In genomic region chr1:235999259-235999925, GRCh38 we compare ENCODE assay signal across 9 cellular contexts.
DNase-seq lines count a peak whose midpoint lies in the region; ATAC-seq and TF ChIP-seq lines count a peak whose summit lies in the region.
"Had no signal": no experiment of that assay in that cellular context is flagged by ENCODE, and none has a peak within 500 bp of the region (broad histone marks: within the 10 kb centered on the region; RNA-seq: fewer than 3 reads in every experiment).

No MANE protein-coding gene starts in this region.

- CTCF ChIA-PET in CD8-positive, alpha-beta memory T cell (lab: Charles Lee), result interaction anchor here (1.5 to 4.8 kb wide), 3 partner anchors 27 to 133 kb away, joined by 3 to 39 read pairs (median 4); partner anchors contain the start of gene LYST

- H3K9me2 ChIP-seq in MM.1S (replicated peaks; ENCODE audit: insufficient read depth, low read length), result no peaks in the 10 kb centered on the region

- no peak for TF ChIP-seq CTCF in MM.1S (IDR thresholded peaks at IDR 0.05; ENCODE audit: low read length)

- peak; percentile 31 to 89 (median 69) for DNase-seq in CD8-positive, alpha-beta memory T cell
- DNase-seq in KBM-7 (peak; percentile 23), glomerular endothelial cell (ENCODE audit: extremely low read depth, low read depth, low spot score) (peak; percentile 88), MM.1S (no peak), sciatic nerve (ENCODE audit: low spot score) (no peak)
- peak; percentile 79 for DNase-seq in activated CD8-positive, alpha-beta memory T cell treated with anti-CD3 and anti-CD28 coated beads, Interleukin-2, amount 50 U/mL, for 48 hours
- peak; percentile 45 to 58 (median 52) for DNase-seq in stimulated activated CD4-positive, alpha-beta T cell treated with anti-CD3 and anti-CD28 coated beads, TNF-alpha, amount 100 ng/mL, for 4 hours (ENCODE audit: low read depth in 3 of 3)

- H3K27ac Mint-ChIP-seq in CD8-positive, alpha-beta memory T cell, result peak overlapping the region; percentile 86 to 99 (median 97)

- H3K4me3 ChIP-seq in CD8-positive, alpha-beta memory T cell (ENCODE audit: low read length), result no peak overlapping the region
- no peak overlapping the region for H3K4me3 ChIP-seq in MM.1S (ENCODE audit: low read length)
- H3K4me3 ChIP-seq: thoracic aorta had no signal

- H3K9ac ChIP-seq in MM.1S (ENCODE audit: low read length), result no peak overlapping the region

- intact Hi-C loops in sciatic nerve (cut with DNase I), result no loop called here

- H4K20me1 ChIP-seq in MM.1S (ENCODE audit: insufficient read depth, low read length), result no peaks in the 10 kb centered on the region

- no peak overlapping the region for H2AFZ ChIP-seq in MM.1S (ENCODE audit: low read length)

- peaks cover 24% of the 10 kb centered on the region for H3K4me1 ChIP-seq in CD8-positive, alpha-beta memory T cell (ENCODE audit: insufficient read depth, low read length)
- H3K4me1 ChIP-seq in MM.1S (ENCODE audit: low read length), result no peaks in the 10 kb centered on the region

- no peaks in the 10 kb centered on the region for H3K36me3 ChIP-seq in CD8-positive, alpha-beta memory T cell (ENCODE audit: insufficient read depth, low read length)
- H3K36me3 ChIP-seq in MM.1S (replicated peaks; ENCODE audit: insufficient read depth, low read length), result no peaks in the 10 kb centered on the region
- H3K36me3 ChIP-seq: thoracic aorta had no signal

- H3K4me3 Mint-ChIP-seq in CD8-positive, alpha-beta memory T cell, result peak overlapping the region; percentile 5 to 76 (median 62)

- ATAC-seq in GM21528 (IDR thresholded peaks at IDR 0.05; ENCODE audit: low FRiP score, unreplicated experiment), result peak; percentile 81
- ATAC-seq in sciatic nerve, result no peak

- H3K9me3 ChIP-seq in CD8-positive, alpha-beta memory T cell (ENCODE audit: low read length), result no peaks in the 10 kb centered on the region
- H3K9me3 ChIP-seq in MM.1S (replicated peaks; ENCODE audit: insufficient read depth, low read length), result no peaks in the 10 kb centered on the region
- H3K9me3 ChIP-seq: thoracic aorta had no signal

- H3F3A ChIP-seq in MM.1S (ENCODE audit: insufficient read depth, low read length), result no peaks in the 10 kb centered on the region

- peaks cover 30 to 64% (median 61%) of the 10 kb centered on the region in 3 donors for H3K4me1 Mint-ChIP-seq in CD8-positive, alpha-beta memory T cell

- peak overlapping the region; percentile 81 for H3K27ac ChIP-seq in CD8-positive, alpha-beta memory T cell (ENCODE audit: low read depth, low read length)
- H3K27ac ChIP-seq in MM.1S (ENCODE audit: low read length), result no peak overlapping the region
- H3K27ac ChIP-seq: thoracic aorta had no signal

- no peaks in the 10 kb centered on the region for H3K27me3 Mint-ChIP-seq in CD8-positive, alpha-beta memory T cell

- no peak overlapping the region for H3K4me2 ChIP-seq in MM.1S (ENCODE audit: low read depth, low read length)

- H3K9me3 Mint-ChIP-seq in CD8-positive, alpha-beta memory T cell, result peaks cover 0 to 2% (median 0%) of the 10 kb centered on the region in 5 donors

- no peaks in the 10 kb centered on the region for H3K27me3 ChIP-seq in CD8-positive, alpha-beta memory T cell (ENCODE audit: insufficient read depth, low read length, poor library complexity, severe bottlenecking)
- no peaks in the 10 kb centered on the region for H3K27me3 ChIP-seq in MM.1S (replicated peaks; ENCODE audit: insufficient read depth, low read length)

- POLR2A ChIA-PET in CD8-positive, alpha-beta memory T cell (lab: Charles Lee), result interaction anchor here (0.9 to 2.0 kb wide), 2 partner anchors 27 to 59 kb away, joined by 3 to 7 read pairs; no protein-coding TSS in a partner anchor

- in situ Hi-C loops in KBM-7 (cut with MboI; ENCODE audit: low pct_unique_long_range_greater_than_20kb, low sequenced_read_pairs), result no loop called here

- H3K79me2 ChIP-seq in MM.1S (ENCODE audit: low read length), result no peaks in the 10 kb centered on the region

- H3K36me3 Mint-ChIP-seq in CD8-positive, alpha-beta memory T cell, result no peaks in the 10 kb centered on the region

Comparison
In these comparisons a context has a peak if more than half of its experiments do, and no peak if none do; other contexts are left out.
1. DNase-seq: peak in CD8-positive, alpha-beta memory T cell (5 of 5), KBM-7 (single experiment), activated CD8-positive, alpha-beta memory T cell treated with anti-CD3 and anti-CD28 coated beads, Interleukin-2, amount 50 U/mL, for 48 hours (single experiment), glomerular endothelial cell (single experiment) and stimulated activated CD4-positive, alpha-beta T cell treated with anti-CD3 and anti-CD28 coated beads, TNF-alpha, amount 100 ng/mL, for 4 hours (3 of 3); none in MM.1S (single experiment) and sciatic nerve (single experiment).